In the genomic region with DNA sequence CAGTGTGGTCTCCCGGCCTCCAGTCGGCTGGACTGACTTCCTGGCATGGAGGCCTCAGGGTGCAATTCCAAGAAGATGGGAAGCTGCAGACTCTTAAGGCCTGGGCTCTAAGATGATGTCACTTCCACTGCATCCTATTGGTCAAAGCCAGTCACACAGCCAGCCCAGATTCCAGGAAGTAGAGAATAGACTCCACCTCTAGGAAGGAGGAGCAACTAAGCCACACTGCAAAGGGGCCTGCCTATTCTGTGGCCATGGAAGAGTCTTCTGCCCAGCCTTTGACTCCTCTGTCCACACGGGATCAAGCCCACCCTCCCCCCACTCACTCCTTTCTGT, we compare ENCODE assay signal across 9 cellular contexts.
A peak's percentile ranks its signal among the peaks of the same experiment; 100 is the strongest.
DNase-seq lines count a peak whose midpoint lies in the region; ATAC-seq, FAIRE-seq and TF ChIP-seq lines count a peak whose summit lies in the region.
"Had no signal": no experiment of that assay in that cellular context is flagged by ENCODE, and none has a peak within 500 bp of the region (broad histone marks: within the 10 kb centered on the region; RNA-seq: fewer than 3 reads in every experiment).

No MANE protein-coding gene starts in this region.

- no peak for TF ChIP-seq POLR2A in H54 (IDR thresholded peaks at IDR 0.05; ENCODE audit: low read depth, low read length)

- TF ChIP-seq CTCF in fibroblast of pulmonary artery (IDR thresholded peaks at IDR 0.05; ENCODE audit: low read length, missing control alignments) = no peak

- intact Hi-C loops in activated T-helper 2 cell treated with anti-CD3 and anti-CD28 coated beads, Interferon-gamma antibody, Interleukin-2, Interleukin-4, amounts not matched to agents 10 μg/mL and 5 μg/mL and 100 μg/mL, durations not matched to agents 14 hours and 24 hours and 36 hours (cut with micrococcal nuclease) = no loop called here

- H3K36me3 Mint-ChIP-seq in activated T-helper 2 cell treated with anti-CD3 and anti-CD28 coated beads, Interferon-gamma antibody, Interleukin-2, Interleukin-4, amounts not matched to agents 10 μg/mL and 5 μg/mL and 100 μg/mL, durations not matched to agents 14 hours and 24 hours and 36 hours (ENCODE audit: low read depth) = no peaks in the 10 kb centered on the region

- FAIRE-seq in H54 (lab: Jason Lieb, UNC) = no peak
- FAIRE-seq in RCC 7860 (lab: Jason Lieb, UNC) = no peak

- no peaks in the 10 kb centered on the region for H3K27me3 Mint-ChIP-seq in activated T-helper 2 cell treated with anti-CD3 and anti-CD28 coated beads, Interferon-gamma antibody, Interleukin-2, Interleukin-4, amounts not matched to agents 10 μg/mL and 5 μg/mL and 100 μg/mL, durations not matched to agents 14 hours and 24 hours and 36 hours (ENCODE audit: low read depth)

- peaks cover 6% of the 10 kb centered on the region for H3K9me3 Mint-ChIP-seq in activated T-helper 2 cell treated with anti-CD3 and anti-CD28 coated beads, Interferon-gamma antibody, Interleukin-2, Interleukin-4, amounts not matched to agents 10 μg/mL and 5 μg/mL and 100 μg/mL, durations not matched to agents 14 hours and 24 hours and 36 hours

- H3K27ac Mint-ChIP-seq in activated T-helper 2 cell treated with anti-CD3 and anti-CD28 coated beads, Interferon-gamma antibody, Interleukin-2, Interleukin-4, amounts not matched to agents 10 μg/mL and 5 μg/mL and 100 μg/mL, durations not matched to agents 14 hours and 24 hours and 36 hours = no peak overlapping the region

- no peak overlapping the region for H3K4me3 Mint-ChIP-seq in activated T-helper 2 cell treated with anti-CD3 and anti-CD28 coated beads, Interferon-gamma antibody, Interleukin-2, Interleukin-4, amounts not matched to agents 10 μg/mL and 5 μg/mL and 100 μg/mL, durations not matched to agents 14 hours and 24 hours and 36 hours (ENCODE audit: low read depth)

- peak; percentile 10 for DNase-seq in AG08395 (ENCODE audit: low spot score)
- peak; percentile 33 for DNase-seq in H54 (ENCODE audit: insufficient read length, low spot score)
- DNase-seq in RCC 7860 (ENCODE audit: low spot score) = peak; percentile 11
- peak; percentile 25 for DNase-seq in fibroblast of pulmonary artery (ENCODE audit: low read depth)
- DNase-seq in activated T-helper 2 cell treated with anti-CD3 and anti-CD28 coated beads, Interferon-gamma antibody, Interleukin-2, Interleukin-4, amounts not matched to agents 10 μg/mL and 5 μg/mL and 100 μg/mL, durations not matched to agents 14 hours and 24 hours and 36 hours (ENCODE audit: low spot score) = no peak
- no peak for DNase-seq in NCI-H2227 (lab: John Stamatoyannopoulos, UW; ENCODE audit: unreplicated experiment)
- DNase-seq in cerebellar nuclear complex (lab: John Stamatoyannopoulos, UW) = no peak
- DNase-seq: aorta had no signal

- no peak overlapping the region for H3K4me3 ChIP-seq in fibroblast of pulmonary artery (replicated peaks; ENCODE audit: low read depth, low read length)

- H3K4me1 Mint-ChIP-seq in activated T-helper 2 cell treated with anti-CD3 and anti-CD28 coated beads, Interferon-gamma antibody, Interleukin-2, Interleukin-4, amounts not matched to agents 10 μg/mL and 5 μg/mL and 100 μg/mL, durations not matched to agents 14 hours and 24 hours and 36 hours (ENCODE audit: low read depth) = no peaks in the 10 kb centered on the region

- ATAC-seq in HG02970 (IDR thresholded peaks at IDR 0.05; ENCODE audit: low FRiP score, unreplicated experiment) = no peak

Comparison
In these comparisons a context has a peak if more than half of its experiments do, and no peak if none do; other contexts are left out.
1. DNase-seq: peak in AG08395 (single experiment), H54 (single experiment), RCC 7860 (single experiment) and fibroblast of pulmonary artery (single experiment); none in activated T-helper 2 cell treated with anti-CD3 and anti-CD28 coated beads, Interferon-gamma antibody, Interleukin-2, Interleukin-4, amounts not matched to agents 10 μg/mL and 5 μg/mL and 100 μg/mL, durations not matched to agents 14 hours and 24 hours and 36 hours (single experiment), NCI-H2227 (single experiment) and cerebellar nuclear complex (0 of 2).